1 cellular context compared by ENCODE assay signal in the genomic region with DNA sequence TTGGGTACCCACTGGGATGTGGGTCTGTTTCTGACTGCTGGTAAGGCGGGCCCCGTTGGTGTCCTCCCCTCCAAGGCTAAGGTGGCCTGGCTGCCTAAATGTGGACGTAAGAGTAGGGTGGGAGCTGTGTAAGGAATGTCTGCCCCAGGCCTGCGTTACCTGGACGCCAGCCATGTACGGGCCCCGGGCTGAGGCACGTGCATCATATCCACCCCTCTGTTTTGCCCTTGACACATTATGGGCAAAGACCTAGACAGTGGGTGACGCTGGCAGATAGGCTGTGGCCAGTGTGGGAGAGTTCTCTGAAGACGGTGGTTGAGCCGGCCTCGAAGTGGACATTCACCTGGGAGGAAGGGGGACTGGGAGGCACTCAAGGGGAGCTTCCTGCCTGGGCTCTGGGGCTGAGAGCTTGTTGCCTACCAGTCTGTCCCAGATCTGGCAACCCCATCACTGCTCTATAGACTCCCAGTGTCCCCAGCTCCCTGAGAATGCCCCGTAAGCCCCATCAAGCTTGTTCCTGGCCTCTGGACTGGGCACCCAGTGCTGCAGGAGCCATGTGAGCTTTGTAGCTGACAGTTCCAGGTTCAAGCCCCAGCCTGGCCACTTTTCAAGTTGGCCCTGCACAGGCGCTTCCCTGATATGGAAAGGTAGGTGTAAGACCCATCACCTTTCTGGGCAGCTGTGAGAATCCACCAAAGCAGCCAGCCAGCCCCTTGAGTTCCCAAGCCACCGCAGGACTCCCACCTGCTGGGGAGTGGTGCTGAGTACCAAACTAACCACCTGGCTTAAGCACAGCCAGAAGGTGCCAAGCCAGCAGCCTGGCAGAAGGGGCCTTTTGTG.
TF ChIP-seq lines count a peak whose summit lies in the region.

No MANE protein-coding gene starts in this region.

TF ChIP-seq in HCT116, 20 proteins besides CTCF, POLR2A, EP300 and RAD21:
- TF ChIP-seq, protein P1, sequence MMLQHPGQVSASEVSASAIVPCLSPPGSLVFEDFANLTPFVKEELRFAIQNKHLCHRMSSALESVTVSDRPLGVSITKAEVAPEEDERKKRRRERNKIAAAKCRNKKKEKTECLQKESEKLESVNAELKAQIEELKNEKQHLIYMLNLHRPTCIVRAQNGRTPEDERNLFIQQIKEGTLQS (IDR thresholded peaks at IDR 0.05): no peak
- TF ChIP-seq JUND (IDR thresholded peaks at IDR 0.05) (no peak), YY1 (IDR thresholded peaks at IDR 0.05; ENCODE audit: extremely low read depth, insufficient replicate concordance, low read depth, low read length) (no peak), SRF (IDR thresholded peaks at IDR 0.05; ENCODE audit: low read depth) (no peak), EGR1 (IDR thresholded peaks at IDR 0.05; ENCODE audit: low read depth) (no peak), TCF7L2 (IDR thresholded peaks at IDR 0.05; ENCODE audit: borderline replicate concordance, extremely low read depth, insufficient read depth, insufficient read length) (no peak), CEBPB (IDR thresholded peaks at IDR 0.05; ENCODE audit: low read depth) (no peak), SP1 (IDR thresholded peaks at IDR 0.05; ENCODE audit: low read depth) (no peak), CBX3 (IDR thresholded peaks at IDR 0.05; ENCODE audit: low read depth) (no peak), SIN3A (IDR thresholded peaks at IDR 0.05; ENCODE audit: low read depth) (no peak), ZFX (IDR thresholded peaks at IDR 0.05) (no peak), EZH2phosphoT487 (IDR thresholded peaks at IDR 0.05; ENCODE audit: borderline replicate concordance) (no peak), EZH2 (IDR thresholded peaks at IDR 0.05) (no peak), ZNF274 (IDR thresholded peaks at IDR 0.05; ENCODE audit: low read depth, low read length) (no peak), ELF1 (IDR thresholded peaks at IDR 0.05; ENCODE audit: borderline replicate concordance, low read depth) (no peak), FOSL1 (IDR thresholded peaks at IDR 0.05; ENCODE audit: low read depth) (no peak)
- TF ChIP-seq, protein P2, sequence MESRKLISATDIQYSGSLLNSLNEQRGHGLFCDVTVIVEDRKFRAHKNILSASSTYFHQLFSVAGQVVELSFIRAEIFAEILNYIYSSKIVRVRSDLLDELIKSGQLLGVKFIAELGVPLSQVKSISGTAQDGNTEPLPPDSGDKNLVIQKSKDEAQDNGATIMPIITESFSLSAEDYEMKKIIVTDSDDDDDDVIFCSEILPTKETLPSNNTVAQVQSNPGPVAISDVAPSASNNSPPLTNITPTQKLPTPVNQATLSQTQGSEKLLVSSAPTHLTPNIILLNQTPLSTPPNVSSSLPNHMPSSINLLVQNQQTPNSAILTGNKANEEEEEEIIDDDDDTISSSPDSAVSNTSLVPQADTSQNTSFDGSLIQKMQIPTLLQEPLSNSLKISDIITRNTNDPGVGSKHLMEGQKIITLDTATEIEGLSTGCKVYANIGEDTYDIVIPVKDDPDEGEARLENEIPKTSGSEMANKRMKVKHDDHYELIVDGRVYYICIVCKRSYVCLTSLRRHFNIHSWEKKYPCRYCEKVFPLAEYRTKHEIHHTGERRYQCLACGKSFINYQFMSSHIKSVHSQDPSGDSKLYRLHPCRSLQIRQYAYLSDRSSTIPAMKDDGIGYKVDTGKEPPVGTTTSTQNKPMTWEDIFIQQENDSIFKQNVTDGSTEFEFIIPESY (IDR thresholded peaks at IDR 0.05; ENCODE audit: extremely low read depth, insufficient replicate concordance, low read length): no peak
- TF ChIP-seq, protein P3, sequence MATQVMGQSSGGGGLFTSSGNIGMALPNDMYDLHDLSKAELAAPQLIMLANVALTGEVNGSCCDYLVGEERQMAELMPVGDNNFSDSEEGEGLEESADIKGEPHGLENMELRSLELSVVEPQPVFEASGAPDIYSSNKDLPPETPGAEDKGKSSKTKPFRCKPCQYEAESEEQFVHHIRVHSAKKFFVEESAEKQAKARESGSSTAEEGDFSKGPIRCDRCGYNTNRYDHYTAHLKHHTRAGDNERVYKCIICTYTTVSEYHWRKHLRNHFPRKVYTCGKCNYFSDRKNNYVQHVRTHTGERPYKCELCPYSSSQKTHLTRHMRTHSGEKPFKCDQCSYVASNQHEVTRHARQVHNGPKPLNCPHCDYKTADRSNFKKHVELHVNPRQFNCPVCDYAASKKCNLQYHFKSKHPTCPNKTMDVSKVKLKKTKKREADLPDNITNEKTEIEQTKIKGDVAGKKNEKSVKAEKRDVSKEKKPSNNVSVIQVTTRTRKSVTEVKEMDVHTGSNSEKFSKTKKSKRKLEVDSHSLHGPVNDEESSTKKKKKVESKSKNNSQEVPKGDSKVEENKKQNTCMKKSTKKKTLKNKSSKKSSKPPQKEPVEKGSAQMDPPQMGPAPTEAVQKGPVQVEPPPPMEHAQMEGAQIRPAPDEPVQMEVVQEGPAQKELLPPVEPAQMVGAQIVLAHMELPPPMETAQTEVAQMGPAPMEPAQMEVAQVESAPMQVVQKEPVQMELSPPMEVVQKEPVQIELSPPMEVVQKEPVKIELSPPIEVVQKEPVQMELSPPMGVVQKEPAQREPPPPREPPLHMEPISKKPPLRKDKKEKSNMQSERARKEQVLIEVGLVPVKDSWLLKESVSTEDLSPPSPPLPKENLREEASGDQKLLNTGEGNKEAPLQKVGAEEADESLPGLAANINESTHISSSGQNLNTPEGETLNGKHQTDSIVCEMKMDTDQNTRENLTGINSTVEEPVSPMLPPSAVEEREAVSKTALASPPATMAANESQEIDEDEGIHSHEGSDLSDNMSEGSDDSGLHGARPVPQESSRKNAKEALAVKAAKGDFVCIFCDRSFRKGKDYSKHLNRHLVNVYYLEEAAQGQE (IDR thresholded peaks at IDR 0.05; ENCODE audit: low read depth): no peak
- TF ChIP-seq, protein P4, sequence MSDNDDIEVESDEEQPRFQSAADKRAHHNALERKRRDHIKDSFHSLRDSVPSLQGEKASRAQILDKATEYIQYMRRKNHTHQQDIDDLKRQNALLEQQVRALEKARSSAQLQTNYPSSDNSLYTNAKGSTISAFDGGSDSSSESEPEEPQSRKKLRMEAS (IDR thresholded peaks at IDR 0.05): no peak
